ENCODE assay signal across 23 cellular contexts in genomic region chr15:75354454-75354853, GRCh38.
"Had no signal": no experiment of that assay in that cellular context is flagged by ENCODE, and none has a peak within 500 bp of the region (broad histone marks: within the 10 kb centered on the region; RNA-seq: fewer than 3 reads in every experiment).

No MANE protein-coding gene starts in this region.

- H3K4me1 ChIP-seq: colonic mucosa had no signal

- DNase-seq: activated B cell treated with CpG ODN at 0.5 μM for 24 hours; activated CD4-positive, alpha-beta memory T cell treated with anti-CD3 and anti-CD28 coated beads for 36 hours; activated CD4-positive, alpha-beta T cell treated with anti-CD3 and anti-CD28 coated beads for 4 hours; activated naive CD4-positive, alpha-beta T cell; activated T-cell treated with anti-CD3 and anti-CD28 coated beads for 4 hours; anterior cingulate cortex; central memory CD4-positive, alpha-beta T cell; colonic mucosa; mesenchymal stem cell; mucosa of descending colon; occipital lobe; stimulated activated CD4-positive, alpha-beta T cell treated with anti-CD3 and anti-CD28 coated beads, Interleukin-12 subunit alpha, Interleukin-12 subunit beta, amount 100 ng/mL, for 4 hours; stimulated activated CD4-positive, alpha-beta T cell treated with anti-CD3 and anti-CD28 coated beads, Interleukin-1b, Interleukin-23, amount 100 ng/mL, for 48 hours; stimulated activated naive CD4-positive, alpha-beta T cell treated with Interleukin-2 at 50 U/mL for 16 hours; substantia nigra; SW 1271; tibial artery had no signal

- H3K4me1 Mint-ChIP-seq: brain, nephron had no signal

- H3K27me3 Mint-ChIP-seq: activated CD4-positive, alpha-beta memory T cell treated with anti-CD3 and anti-CD28 coated beads for 36 hours; activated T-helper 17 cell treated with anti-CD3 and anti-CD28 coated beads, Interleukin-2, amount 50 U/mL, for 72 hours; brain had no signal

- H3K27me3 ChIP-seq: colonic mucosa, gastroesophageal sphincter, heart left ventricle, tibial artery had no signal

- H3K4me3 ChIP-seq: colonic mucosa, gastroesophageal sphincter, heart left ventricle, mucosa of descending colon, tibial artery had no signal

- H3K36me3 ChIP-seq: colonic mucosa had no signal

- H3K27ac ChIP-seq: colonic mucosa, gastroesophageal sphincter, heart left ventricle, tibial artery had no signal

- H3K9me3 Mint-ChIP-seq: brain, nephron had no signal

- H3K4me3 Mint-ChIP-seq: activated B cell treated with CpG ODN at 0.5 μM for 24 hours; activated CD4-positive, alpha-beta memory T cell treated with anti-CD3 and anti-CD28 coated beads for 36 hours; activated T-helper 17 cell treated with anti-CD3 and anti-CD28 coated beads, Interleukin-2, amount 50 U/mL, for 72 hours; brain; nephron; T-helper 2 cell treated with Interferon-gamma antibody and Interleukin-4, amounts not matched to agents 5 μg/mL and 100 μg/mL, for 36 hours had no signal

- H3K27ac Mint-ChIP-seq: activated B cell treated with CpG ODN at 0.5 μM for 24 hours; activated T-helper 17 cell treated with anti-CD3 and anti-CD28 coated beads, Interleukin-2, amount 50 U/mL, for 72 hours; nephron had no signal

- H3K9me3 ChIP-seq: colonic mucosa, gastroesophageal sphincter, heart left ventricle, mucosa of descending colon, tibial artery had no signal

- ATAC-seq: activated T-helper 17 cell treated with anti-CD3 and anti-CD28 coated beads, Interleukin-2, amount 50 U/mL, for 72 hours; gastroesophageal sphincter; heart left ventricle; mucosa of descending colon had no signal
